In the genomic region with DNA sequence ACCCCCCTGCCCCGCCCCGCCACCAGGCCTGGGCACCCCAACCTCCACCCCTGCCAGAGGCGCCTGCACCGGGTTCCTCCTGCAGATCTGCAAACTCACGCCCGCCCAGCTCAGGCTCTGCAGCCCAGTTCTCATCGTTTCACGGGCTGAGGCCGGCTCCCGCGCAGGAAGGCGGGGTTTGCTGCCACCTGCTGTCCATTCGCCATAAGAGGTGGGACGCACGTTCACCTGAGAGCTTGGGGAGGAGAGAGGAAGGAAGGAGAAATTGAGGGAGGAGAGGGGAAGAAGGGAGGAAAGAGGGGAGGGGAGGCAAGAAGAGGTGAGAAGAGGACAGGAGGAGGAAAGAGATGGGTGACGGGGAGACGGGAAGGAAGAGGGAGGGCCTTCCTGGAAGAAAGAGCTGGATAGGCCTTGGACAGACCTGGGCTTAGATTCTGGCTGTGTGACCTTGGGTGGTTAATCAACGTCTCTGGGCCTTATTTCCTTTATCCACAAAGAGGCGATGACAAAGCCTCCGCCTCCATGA, we compare ENCODE assay signal across 9 cellular contexts.
DNase-seq lines count a peak whose midpoint lies in the region; ATAC-seq, FAIRE-seq and TF ChIP-seq lines count a peak whose summit lies in the region.
"Had no signal": no experiment of that assay in that cellular context is flagged by ENCODE, and none has a peak within 500 bp of the region (broad histone marks: within the 10 kb centered on the region; RNA-seq: fewer than 3 reads in every experiment).

No MANE protein-coding gene starts in this region.

- peaks cover 15% of the 10 kb centered on the region for H3K27me3 ChIP-seq in DND-41 (ENCODE audit: insufficient read depth, low read length, poor library complexity)
- peaks cover 28% of the 10 kb centered on the region for H3K27me3 ChIP-seq in foreskin keratinocyte
- no peaks in the 10 kb centered on the region for H3K27me3 ChIP-seq in ovary
- peaks cover 0 to 17% (median 8%) of the 10 kb centered on the region in 4 donors for H3K27me3 ChIP-seq in upper lobe of left lung

- TF ChIP-seq CTCF in DND-41 (IDR thresholded peaks at IDR 0.05; ENCODE audit: borderline replicate concordance, extremely low read depth, low read length, poor library complexity, severe bottlenecking) (peak; percentile 74), foreskin keratinocyte (conservative IDR thresholded peaks at IDR 0.05) (peak; percentile 83), ovary (IDR thresholded peaks at IDR 0.05) (peak in 1 of 3 donors; percentile 42), upper lobe of left lung (IDR thresholded peaks at IDR 0.05) (peak; percentile 46 to 76 (median 62))

- H3K36me3 ChIP-seq in DND-41 (ENCODE audit: insufficient read depth, low read length) (no peaks in the 10 kb centered on the region), ovary (no peaks in the 10 kb centered on the region), upper lobe of left lung (no peaks in the 10 kb centered on the region)

- H2AFZ ChIP-seq in DND-41 (ENCODE audit: low read depth, low read length) = no peak overlapping the region

- H3K9me3 ChIP-seq in DND-41 (ENCODE audit: insufficient read depth, low read length, severe bottlenecking) (peaks cover 6% of the 10 kb centered on the region), ovary (peaks cover 0 to 7% of the 10 kb centered on the region in 2 donors), upper lobe of left lung (peaks cover 0 to 10% (median 2%) of the 10 kb centered on the region in 4 donors)

- H3K27ac ChIP-seq in DND-41 (ENCODE audit: low read length) = no peak overlapping the region
- no peak overlapping the region for H3K27ac ChIP-seq in foreskin keratinocyte
- no peak overlapping the region for H3K27ac ChIP-seq in ovary
- no peak overlapping the region for H3K27ac ChIP-seq in upper lobe of left lung

- H3K4me1 ChIP-seq in DND-41 (ENCODE audit: insufficient read depth, low read length) (no peaks in the 10 kb centered on the region), foreskin keratinocyte (no peaks in the 10 kb centered on the region), ovary (ENCODE audit: insufficient read depth) (no peaks in the 10 kb centered on the region), upper lobe of left lung (peaks cover 8 to 12% (median 9%) of the 10 kb centered on the region in 4 donors)

- H4K20me1 ChIP-seq in DND-41 (ENCODE audit: insufficient read depth, low read length) = 0 out of 2 replicates have a peak, but pooled peaks cover 4% of the 10 kb centered on the region

- ATAC-seq in DND-41 (ENCODE audit: insufficient read depth, low read depth) = peak; percentile 66
- peak; percentile 86 for ATAC-seq in foreskin keratinocyte
- peak; percentile 65 to 83 for ATAC-seq in upper lobe of left lung (ENCODE audit: low FRiP score in 2 of 2)
- no peak for ATAC-seq in GM19452 (IDR thresholded peaks at IDR 0.05; ENCODE audit: unreplicated experiment)

- DNase-seq in DND-41 (peak; percentile 52), HTR-8/SVneo (ENCODE audit: insufficient read length, low spot score) (peak; percentile 74), RCC 7860 (ENCODE audit: low spot score) (peak; percentile 25), foreskin keratinocyte (peak in 1 of 2 donors; percentile 32), ovary (peak; percentile 25 to 82 (median 46)), upper lobe of left lung (peak; percentile 58 to 89)
- DNase-seq in activated T-helper 9 cell treated with anti-CD3 and anti-CD28 coated beads, Interleukin-2, amount 50 U/mL, for 16 hours (ENCODE audit: low read depth) = peak; percentile 37

- no peaks in the 10 kb centered on the region for H3K79me2 ChIP-seq in DND-41 (ENCODE audit: insufficient read depth, low read length)

- intact Hi-C loops in ovary (cut with DNase I) = no loop called here

- TF ChIP-seq EP300 in ovary (IDR thresholded peaks at IDR 0.05) (no peak), upper lobe of left lung (IDR thresholded peaks at IDR 0.05) (no peak)

- no peak overlapping the region for H3K4me2 ChIP-seq in DND-41 (ENCODE audit: insufficient read depth, low read length)

- H3K9ac ChIP-seq in DND-41 (ENCODE audit: low read depth, low read length) = no peak overlapping the region

- no peak for TF ChIP-seq POLR2A in ovary (IDR thresholded peaks at IDR 0.05)
- no peak for TF ChIP-seq POLR2A in upper lobe of left lung (IDR thresholded peaks at IDR 0.05)

- peak; percentile 77 for FAIRE-seq in HTR-8/SVneo (lab: Jason Lieb, UNC)
- no peak for FAIRE-seq in RCC 7860 (lab: Jason Lieb, UNC)
- FAIRE-seq: endometrium had no signal

- no peak overlapping the region for H3K4me3 ChIP-seq in DND-41 (ENCODE audit: low read depth in 1 of 2, low read length in 2 of 2)
- no peak overlapping the region for H3K4me3 ChIP-seq in ovary
- H3K4me3 ChIP-seq in upper lobe of left lung = no peak overlapping the region

- WGBS in ovary, 3 donors = 4 to 6% (median 5%) methylated on average over 19 to 20 of the region's 20 CpGs
- 5 to 6% methylated on average over 14 to 18 of the region's 20 CpGs for WGBS in upper lobe of left lung, 2 donors
